ENCODE assay signal across 28 cellular contexts in genomic region chr17:50039058-50039457, GRCh38. TPM values are rescaled to one million over a fixed set of nuclear protein-coding genes. Genes with fewer than 3 reads are reported as not detected.
"Had no signal": no experiment of that assay in that cellular context is flagged by ENCODE, and none has a peak within 500 bp of the region (broad histone marks: within the 10 kb centered on the region; RNA-seq: fewer than 3 reads in every experiment).

No MANE protein-coding gene starts in this region.

- DNase-seq: activated CD4-positive, alpha-beta T cell treated with anti-CD3 and anti-CD28 coated beads for 48 hours; activated CD4-positive, alpha-beta T cell treated with anti-CD3 and anti-CD28 coated beads, Interleukin-2, amount 50 U/mL, for 48 hours; activated CD8-positive, alpha-beta memory T cell treated with anti-CD3 and anti-CD28 coated beads for 24 hours; activated effector memory CD4-positive, alpha-beta T cell treated with Interleukin-2 at 50 U/mL for 16 hours; activated naive CD4-positive, alpha-beta T cell treated with Interleukin-2 at 50 U/mL for 16 hours; anterior cingulate cortex; effector CD8-positive, alpha-beta T cell; esophagus squamous epithelium; glutamatergic neuron; islet precursor cell; left ventricle myocardium superior; midbrain; naive thymus-derived CD4-positive, alpha-beta T cell; occipital lobe; stimulated activated naive CD4-positive, alpha-beta T cell; T-helper 17 cell; T1000; testis; trophoblast cell; WERI-Rb-1 had no signal

- ATAC-seq: activated CD4-positive, CD25-positive, alpha-beta regulatory T cell treated with anti-CD3 and anti-CD28 coated beads, Interleukin-2, amount 50 U/mL, for 24 hours; left ventricle myocardium superior; naive thymus-derived CD4-positive, alpha-beta T cell; T-helper 17 cell had no signal

- H3K9ac ChIP-seq: parathyroid adenoma had no signal

- H3K4me3 ChIP-seq: esophagus squamous epithelium, right atrium auricular region, testis, vagina had no signal

- H3K4me1 ChIP-seq: parathyroid adenoma had no signal

- H3K27ac ChIP-seq: esophagus squamous epithelium, parathyroid adenoma, right atrium auricular region, testis, vagina, WERI-Rb-1 had no signal

- H3K27me3 ChIP-seq: esophagus squamous epithelium, right atrium auricular region, testis, vagina had no signal

- H3K36me3 ChIP-seq: esophagus squamous epithelium, right atrium auricular region, vagina, WERI-Rb-1 had no signal

- H3K9me3 ChIP-seq: esophagus squamous epithelium, right atrium auricular region, testis, vagina had no signal

RNA-seq across cellular contexts. Expression of gene DLX3, which starts 44.0 kb away (rescaled TPM):
- total RNA-seq: bronchial epithelial cell; dermis microvascular lymphatic vessel endothelial cell; frontal cortex; left ventricle myocardium superior; naive thymus-derived CD4-positive, alpha-beta T cell; occipital lobe; pulmonary artery endothelial cell; T-helper 17 cell had no signal
